26 cellular contexts compared by ENCODE assay signal in the genomic region with DNA sequence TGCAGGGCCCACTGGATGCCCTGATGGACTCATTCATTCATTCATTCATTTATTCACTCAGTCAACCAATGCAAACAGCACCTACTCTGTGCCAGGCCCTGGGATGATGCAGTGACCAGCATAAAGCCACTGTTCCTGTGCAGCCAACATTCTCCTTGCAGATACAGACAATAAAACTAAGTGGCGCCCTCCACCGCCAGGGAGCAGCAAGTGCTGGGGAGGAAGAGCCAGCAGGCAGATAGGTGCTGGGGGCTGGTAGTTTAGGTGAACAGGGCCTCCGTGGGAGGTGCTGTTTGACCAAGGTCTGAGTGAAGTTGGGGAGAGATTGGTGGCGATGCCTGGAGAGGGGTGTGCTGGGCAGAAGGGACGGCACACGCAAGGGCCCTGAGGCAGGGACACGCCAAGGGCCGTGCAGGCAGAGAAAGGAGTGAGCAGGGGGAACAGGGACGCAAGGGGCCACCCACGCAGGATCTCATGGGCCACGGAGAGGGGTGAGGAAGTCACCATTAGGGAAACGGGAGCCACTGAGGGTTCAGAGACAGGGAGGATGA.
DNase-seq lines count a peak whose midpoint lies in the region; ATAC-seq, FAIRE-seq and TF ChIP-seq lines count a peak whose summit lies in the region.
"Had no signal": no experiment of that assay in that cellular context is flagged by ENCODE, and none has a peak within 500 bp of the region (broad histone marks: within the 10 kb centered on the region; RNA-seq: fewer than 3 reads in every experiment).

No MANE protein-coding gene starts in this region.

- no peak overlapping the region for H3K14ac ChIP-seq in H1 (ENCODE audit: insufficient read length)

- peak overlapping the region; percentile 50; the same call in 1 of the 2 replicates for H2BK12ac ChIP-seq in H1 (ENCODE audit: low read depth, low read length)

- no peak for TF ChIP-seq POLR2A in H1 (IDR thresholded peaks at IDR 0.05; ENCODE audit: control extremely low read depth in 1 of 2, low read depth in 2 of 2, low read length in 2 of 2)

- H4K91ac ChIP-seq in H1 (replicated peaks; ENCODE audit: insufficient read length, low read length): no peak overlapping the region

- WGBS in H1 (ENCODE audit: extremely low coverage in 1 of 2, insufficient coverage in 1 of 2, insufficient read length in 1 of 2, insufficient replicate concordance in 2 of 2, low coverage in 1 of 2, low lambda C conversion rate in 2 of 2, missing lambda C conversion rate in 1 of 2), 2 experiments: 77% methylated on average over 12 of the region's 12 CpGs; no CpG with 5 or more reads in 1 of the 2 experiments

- H3K23ac ChIP-seq in H1 (ENCODE audit: insufficient read length): no peak overlapping the region

- no peaks in the 10 kb centered on the region for H3K4me1 Mint-ChIP-seq in type B pancreatic cell (ENCODE audit: unreplicated experiment)

- peak in 2 of 3 experiments; percentile 52 to 68; a peak in 3 of 4 replicates for TF ChIP-seq CTCF in H1 (IDR thresholded peaks at IDR 0.05; ENCODE audit: control extremely low read depth in 1 of 3, insufficient read depth in 1 of 3, low read depth in 1 of 3, low read length in 3 of 3)
- no peak for TF ChIP-seq CTCF in type B pancreatic cell (conservative IDR thresholded peaks at IDR 0.05)

- ATAC-seq in GM21723 (IDR thresholded peaks at IDR 0.05; ENCODE audit: unreplicated experiment): no peak
- ATAC-seq: esophagus mucosa, left ventricle myocardium superior, right cardiac atrium had no signal

- no peak for TF ChIP-seq EP300 in H1 (IDR thresholded peaks at IDR 0.05; ENCODE audit: borderline replicate concordance in 1 of 2, low read depth in 2 of 2, low read length in 2 of 2)

- H3K79me1 ChIP-seq in H1 (ENCODE audit: low read depth, low read length): no peaks in the 10 kb centered on the region

- H2AFZ ChIP-seq in Karpas-422 (ENCODE audit: low read length) (no peak overlapping the region), H1 (ENCODE audit: low read length) (no peak overlapping the region)

- H2BK15ac ChIP-seq in H1 (ENCODE audit: low read length): no peak overlapping the region

- no peak overlapping the region for H3K4me3 ChIP-seq in Karpas-422 (ENCODE audit: low read length)
- H3K4me3 ChIP-seq in H1 (ENCODE audit: extremely low read depth in 1 of 4, insufficient read depth in 2 of 4, low read depth in 3 of 4, low read length in 4 of 4): no peak overlapping the region
- H3K4me3 ChIP-seq: ascending aorta, cardiac muscle cell had no signal

- H3K4me1 ChIP-seq in Karpas-422 (ENCODE audit: low read length) (no peaks in the 10 kb centered on the region), H1 (replicated peaks in 1 of 4; ENCODE audit: control insufficient read depth in 3 of 4, insufficient read depth in 4 of 4, low read length in 3 of 4) (peaks cover 0 to 10% (median 4%) of the 10 kb centered on the region in 4 experiments; a peak in 5 of 7 replicates)
- H3K4me1 ChIP-seq: ascending aorta had no signal

- H3K79me2 ChIP-seq in Karpas-422 (ENCODE audit: low read length) (no peaks in the 10 kb centered on the region), H1 (ENCODE audit: control insufficient read depth in 1 of 2, insufficient read depth in 2 of 2, low read length in 2 of 2) (no peaks in the 10 kb centered on the region)

- H3K9me3 ChIP-seq in Karpas-422 (ENCODE audit: low read length) (no peaks in the 10 kb centered on the region), H1 (ENCODE audit: insufficient read depth in 2 of 2, low read depth in 1 of 2, low read length in 1 of 2) (peaks cover 4 to 11% of the 10 kb centered on the region in 2 experiments; a peak in 3 of 4 replicates)
- H3K9me3 ChIP-seq: ascending aorta had no signal

- H4K20me1 ChIP-seq in Karpas-422 (ENCODE audit: insufficient read depth, low read depth, low read length) (no peaks in the 10 kb centered on the region; the same call in 1 of the 2 replicates), H1 (replicated peaks in 1 of 2; ENCODE audit: control insufficient read depth in 1 of 2, insufficient read depth in 2 of 2, low read length in 2 of 2) (peaks cover 0 to 2% of the 10 kb centered on the region in 2 experiments)

- peaks cover 34% of the 10 kb centered on the region for H3K27me3 Mint-ChIP-seq in type B pancreatic cell

- no peaks in the 10 kb centered on the region for H3K9me3 Mint-ChIP-seq in type B pancreatic cell
- H3K9me3 Mint-ChIP-seq: activated naive CD8-positive, alpha-beta T cell treated with anti-CD3 and anti-CD28 coated beads, Interleukin-2, amount 10 ng/mL, durations not matched to agents 7 days and 5 days had no signal

- no peak overlapping the region for H2BK20ac ChIP-seq in H1 (ENCODE audit: low read length)

- CTCF ChIA-PET in H1 (lab: Charles Lee; ENCODE audit: partially characterized antibody): interaction anchor here (0.9 to 22.3 kb wide), 11 partner anchors 7 to 237 kb away, joined by 3 to 908 read pairs (median 5); a partner anchor contains a TSS

- no peak overlapping the region for H4K5ac ChIP-seq in H1 (ENCODE audit: insufficient read length, low read depth, low read length)

- no peak overlapping the region for H3K18ac ChIP-seq in H1 (ENCODE audit: extremely low read depth, low read length)

- POLR2A ChIA-PET in H1 (lab: Charles Lee; ENCODE audit: partially characterized antibody): no interaction called here

- H3K56ac ChIP-seq in H1 (replicated peaks; ENCODE audit: insufficient read length, low read depth, low read length): no peak overlapping the region

- no peak overlapping the region for H3K4me2 ChIP-seq in Karpas-422 (ENCODE audit: low read depth, low read length, poor library complexity, severe bottlenecking)
- H3K4me2 ChIP-seq in H1 (ENCODE audit: insufficient read depth in 1 of 2, low read depth in 2 of 2, low read length in 2 of 2): no peak overlapping the region

- H2BK5ac ChIP-seq in H1 (ENCODE audit: low read depth, low read length): no peak overlapping the region

- no peak overlapping the region for H3K4me3 Mint-ChIP-seq in type B pancreatic cell
- H3K4me3 Mint-ChIP-seq: activated naive CD8-positive, alpha-beta T cell treated with anti-CD3 and anti-CD28 coated beads, Interleukin-2, amount 10 ng/mL, durations not matched to agents 7 days and 5 days had no signal

- no peak overlapping the region for H2BK120ac ChIP-seq in H1 (replicated peaks; ENCODE audit: low read depth, low read length)

- no peak overlapping the region for H3K4ac ChIP-seq in H1 (replicated peaks; ENCODE audit: insufficient read length, low read depth, low read length)

- H3K36me3 ChIP-seq in Karpas-422 (ENCODE audit: insufficient read depth, low read length) (no peaks in the 10 kb centered on the region), H1 (ENCODE audit: control insufficient read depth in 2 of 4, insufficient read depth in 4 of 4, low read length in 3 of 4) (no peaks in the 10 kb centered on the region)
- H3K36me3 ChIP-seq: ascending aorta, cardiac muscle cell had no signal

- H3K27ac Mint-ChIP-seq in type B pancreatic cell: peak overlapping the region; percentile 29
- H3K27ac Mint-ChIP-seq: CD4-positive, CD25-positive, alpha-beta regulatory T cell had no signal

- no peak overlapping the region for H2AK5ac ChIP-seq in H1 (ENCODE audit: low read depth, low read length)

- H3K9me2 ChIP-seq in Karpas-422 (replicated peaks; ENCODE audit: insufficient read depth, low read length): no peaks in the 10 kb centered on the region

- no peaks in the 10 kb centered on the region for H3K23me2 ChIP-seq in H1 (ENCODE audit: low read depth, low read length)

- no peaks in the 10 kb centered on the region for H3K36me3 Mint-ChIP-seq in type B pancreatic cell
- H3K36me3 Mint-ChIP-seq: activated naive CD8-positive, alpha-beta T cell treated with anti-CD3 and anti-CD28 coated beads, Interleukin-2, amount 10 ng/mL, durations not matched to agents 7 days and 5 days; CD4-positive, CD25-positive, alpha-beta regulatory T cell had no signal

- H3K9ac ChIP-seq in Karpas-422 (ENCODE audit: low read length): no peak overlapping the region
- no peak overlapping the region for H3K9ac ChIP-seq in H1 (replicated peaks in 1 of 4; ENCODE audit: extremely low read depth in 1 of 4, low read depth in 3 of 4, low read length in 3 of 4)

- H3K27me3 ChIP-seq in Karpas-422 (ENCODE audit: low read length) (no peaks in the 10 kb centered on the region), H1 (replicated peaks in 1 of 4; ENCODE audit: control insufficient read depth in 3 of 4, extremely low read depth in 1 of 4, insufficient read depth in 3 of 4, low read length in 3 of 4) (no peaks in the 10 kb centered on the region)
- H3K27me3 ChIP-seq: ascending aorta had no signal

- H3K27ac ChIP-seq in Karpas-422 (ENCODE audit: low read length): no peak overlapping the region
- H3K27ac ChIP-seq in H1 (ENCODE audit: low read depth, low read length): no peak overlapping the region
- H3K27ac ChIP-seq: ascending aorta, cardiac muscle cell had no signal

- FAIRE-seq in H1 (lab: Jason Lieb, UNC): no peak
- FAIRE-seq: GM12892, keratinocyte, RCC 7860 had no signal

- H4K8ac ChIP-seq in H1 (ENCODE audit: extremely low read depth, insufficient read depth, low read length): no peak overlapping the region

- TF ChIP-seq RAD21 in H1 (IDR thresholded peaks at IDR 0.05 in 1 of 2, conservative IDR thresholded peaks at IDR 0.05 in 1 of 2; ENCODE audit: low read depth in 2 of 2, low read length in 2 of 2): peak in 1 of 2 experiments; percentile 36; a peak in 2 of 4 replicates

- peak; percentile 20 to 52 for DNase-seq in NCI-H524 (lab: John Stamatoyannopoulos, UW)
- no peak for DNase-seq in NCI-H524 treated with DMSO at 0.1 percent for 48 hours (lab: John Stamatoyannopoulos, UW)
- DNase-seq in Karpas-422: peak; percentile 49
- no peak for DNase-seq in H1 (ENCODE audit: low read depth in 1 of 2, low spot score in 2 of 2)
- no peak for DNase-seq in type B pancreatic cell (ENCODE audit: extremely low spot score, unreplicated experiment)
- DNase-seq in iPS-NIHi7 (ENCODE audit: extremely low spot score): no peak
- DNase-seq in inferior parietal cortex (ENCODE audit: extremely low spot score): no peak
- DNase-seq: 8988T; activated CD4-positive, alpha-beta T cell treated with anti-CD3 and anti-CD28 coated beads for 48 hours; activated gamma-delta T cell treated with Interleukin-2 at 50 U/mL for 16 hours; activated naive CD8-positive, alpha-beta T cell treated with anti-CD3 and anti-CD28 coated beads, Interleukin-2, amount 10 ng/mL, durations not matched to agents 7 days and 5 days; activated T-cell treated with anti-CD3 and anti-CD28 coated beads, Interleukin-2, amount 50 U/mL, for 1 hour; CD4-positive, CD25-positive, alpha-beta regulatory T cell; left ventricle myocardium superior; NCI-H2029 treated with DMSO at 0.1 percent for 48 hours; stimulated activated CD4-positive, alpha-beta T cell treated with anti-CD3 and anti-CD28 coated beads, Interleukin-1b, Interleukin-23, amount 100 ng/mL, for 48 hours; stimulated activated naive CD4-positive, alpha-beta T cell treated with Interleukin-2 at 50 U/mL for 16 hours; SW 1271 had no signal

TF ChIP-seq in H1, 55 proteins besides CTCF, POLR2A, EP300 and RAD21 (continues in another document):
- TF ChIP-seq TAF7 (optimal IDR thresholded peaks at IDR 0.05; ENCODE audit: borderline replicate concordance, low read depth, low read length): no peak
- no peak for TF ChIP-seq SP1 (IDR thresholded peaks at IDR 0.05; ENCODE audit: low read depth, low read length)
- TF ChIP-seq ZNF274 (IDR thresholded peaks at IDR 0.05; ENCODE audit: borderline replicate concordance, extremely low read depth, low read length): no peak
- TF ChIP-seq SUZ12 (IDR thresholded peaks at IDR 0.05; ENCODE audit: low read length): no peak

Comparison
In these comparisons a context has a peak if more than half of its experiments do, and no peak if none do; other contexts are left out.
1. DNase-seq: peak in NCI-H524 (2 of 2) and Karpas-422 (single experiment); none in NCI-H524 treated with DMSO at 0.1 percent for 48 hours (single experiment), H1 (0 of 2), type B pancreatic cell (single experiment), iPS-NIHi7 (single experiment) and inferior parietal cortex (single experiment).